Comparison of ENCODE assay signal across 13 cellular contexts in the genomic region with DNA sequence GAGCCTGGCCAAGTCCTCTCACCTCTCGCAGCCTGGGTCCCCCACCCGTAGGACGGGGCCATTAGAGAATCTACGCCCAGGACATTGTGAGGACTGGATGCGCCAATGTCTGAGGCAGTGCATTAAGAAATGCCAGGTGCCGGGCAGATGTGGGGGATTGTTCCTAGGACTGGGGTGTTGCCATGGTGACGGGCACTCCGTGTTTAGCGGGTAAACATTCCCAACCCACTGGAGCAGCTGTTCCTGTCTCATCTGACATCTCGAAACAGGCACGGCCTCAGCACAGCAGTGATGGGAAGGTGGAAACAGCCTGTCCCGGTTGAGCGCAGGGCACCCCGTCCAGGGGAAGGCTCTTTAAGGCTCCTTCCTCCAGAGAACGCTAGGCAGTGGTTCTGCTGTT.
DNase-seq lines count a peak whose midpoint lies in the region; ATAC-seq and TF ChIP-seq lines count a peak whose summit lies in the region.
"Had no signal": no experiment of that assay in that cellular context is flagged by ENCODE, and none has a peak within 500 bp of the region (broad histone marks: within the 10 kb centered on the region; RNA-seq: fewer than 3 reads in every experiment).

No MANE protein-coding gene starts in this region.

- CTCF ChIA-PET in naive thymus-derived CD4-positive, alpha-beta T cell (lab: Charles Lee) = no interaction called here

- TF ChIP-seq CTCF in endodermal cell (conservative IDR thresholded peaks at IDR 0.05) = no peak
- no peak for TF ChIP-seq CTCF in right atrium auricular region (IDR thresholded peaks at IDR 0.05)

- H3K27me3 ChIP-seq in endodermal cell (ENCODE audit: control insufficient read depth, insufficient read depth, low read length, poor library complexity, severe bottlenecking) (no peaks in the 10 kb centered on the region), skeletal muscle satellite cell (ENCODE audit: control insufficient read depth, insufficient read depth, low read length) (peaks cover 41% of the 10 kb centered on the region), right atrium auricular region (no peaks in the 10 kb centered on the region)
- H3K27me3 ChIP-seq in naive thymus-derived CD4-positive, alpha-beta T cell (ENCODE audit: control insufficient read depth in 2 of 2, insufficient read depth in 2 of 2, low read length in 2 of 2) = no peaks in the 10 kb centered on the region

- intact Hi-C loops in naive thymus-derived CD4-positive, alpha-beta T cell (cut with micrococcal nuclease) = no loop called here

- H3K9me3 ChIP-seq in endodermal cell (ENCODE audit: control insufficient read depth, low read length) (no peaks in the 10 kb centered on the region), skeletal muscle satellite cell (replicated peaks; ENCODE audit: low read length) (no peaks in the 10 kb centered on the region), right atrium auricular region (no peaks in the 10 kb centered on the region)
- H3K9me3 ChIP-seq in naive thymus-derived CD4-positive, alpha-beta T cell (ENCODE audit: control insufficient read depth in 2 of 3, low read length in 3 of 3) = no peaks in the 10 kb centered on the region
- H3K9me3 ChIP-seq: breast epithelium had no signal

- POLR2A ChIA-PET in naive thymus-derived CD4-positive, alpha-beta T cell (lab: Charles Lee) = no interaction called here

- H3K9ac ChIP-seq in endodermal cell (ENCODE audit: extremely low read depth, low read length, poor library complexity, severe bottlenecking) (no peak overlapping the region), skeletal muscle satellite cell (ENCODE audit: low read depth, low read length) (peak overlapping the region; percentile 13)

- DNase-seq in NCI-H526 (lab: John Stamatoyannopoulos, UW) (peak; percentile 25 to 51), NCI-H526 treated with DMSO at 0.1 percent for 48 hours (lab: John Stamatoyannopoulos, UW) (no peak), NCI-H2171 (lab: John Stamatoyannopoulos, UW) (peak; percentile 99), endodermal cell (no peak), right atrium auricular region (ENCODE audit: low spot score) (no peak)
- DNase-seq in activated naive CD4-positive, alpha-beta T cell treated with Interleukin-2 at 50 U/mL for 16 hours = no peak
- DNase-seq in naive thymus-derived CD4-positive, alpha-beta T cell = no peak
- DNase-seq: 8988T; activated B cell treated with CpG ODN at 0.5 μM for 24 hours; stimulated activated CD4-positive, alpha-beta T cell treated with anti-CD3 and anti-CD28 coated beads, Interleukin-12 subunit alpha, Interleukin-12 subunit beta, amount 100 ng/mL, for 4 hours had no signal

- no peak overlapping the region for H3K27ac Mint-ChIP-seq in endodermal cell
- H3K27ac Mint-ChIP-seq in naive thymus-derived CD4-positive, alpha-beta T cell = no peak overlapping the region
- H3K27ac Mint-ChIP-seq: activated B cell treated with CpG ODN at 0.5 μM for 24 hours; activated T-helper 1 cell treated with anti-CD3 and anti-CD28 coated beads, Interleukin-12 subunit alpha, Interleukin-12 subunit beta, Interleukin-2, Interleukin-4 antibody, amounts not matched to agents 30 ng/mL and 10 ng/mL and 1 ng/mL, durations not matched to agents 14 hours and 24 hours and 36 hours had no signal

- H3K4me2 ChIP-seq in skeletal muscle satellite cell (ENCODE audit: low read length) = peak overlapping the region; percentile 20

- 87 to 89% methylated on average over 14 to 15 of the region's 15 CpGs for WGBS in endodermal cell (ENCODE audit: insufficient coverage in 1 of 2, insufficient read length in 1 of 2), 2 experiments

- H3K36me3 ChIP-seq in endodermal cell (ENCODE audit: control insufficient read depth, insufficient read depth, low read length) (no peaks in the 10 kb centered on the region), skeletal muscle satellite cell (ENCODE audit: insufficient read depth, low read length) (no peaks in the 10 kb centered on the region), right atrium auricular region (no peaks in the 10 kb centered on the region)
- H3K36me3 ChIP-seq in naive thymus-derived CD4-positive, alpha-beta T cell (ENCODE audit: control insufficient read depth in 2 of 3, insufficient read depth in 3 of 3, low read length in 3 of 3) = no peaks in the 10 kb centered on the region
- H3K36me3 ChIP-seq: breast epithelium had no signal

- no peaks in the 10 kb centered on the region for H3K9me3 Mint-ChIP-seq in endodermal cell
- H3K9me3 Mint-ChIP-seq in naive thymus-derived CD4-positive, alpha-beta T cell = peaks cover 0 to 4% (median 0%) of the 10 kb centered on the region in 11 donors
- H3K9me3 Mint-ChIP-seq: activated B cell treated with CpG ODN at 0.5 μM for 24 hours; activated T-helper 1 cell treated with anti-CD3 and anti-CD28 coated beads, Interleukin-12 subunit alpha, Interleukin-12 subunit beta, Interleukin-2, Interleukin-4 antibody, amounts not matched to agents 30 ng/mL and 10 ng/mL and 1 ng/mL, durations not matched to agents 14 hours and 24 hours and 36 hours had no signal

- H3K4me1 ChIP-seq in endodermal cell (ENCODE audit: control insufficient read depth, insufficient read depth, low read length) = no peaks in the 10 kb centered on the region
- peaks cover 17% of the 10 kb centered on the region for H3K4me1 ChIP-seq in skeletal muscle satellite cell (ENCODE audit: control insufficient read depth, insufficient read depth, low read length)
- no peaks in the 10 kb centered on the region for H3K4me1 ChIP-seq in right atrium auricular region
- H3K4me1 ChIP-seq in naive thymus-derived CD4-positive, alpha-beta T cell (ENCODE audit: control insufficient read depth in 2 of 2, insufficient read depth in 2 of 2, low read length in 2 of 2) = peaks cover 0 to 3% of the 10 kb centered on the region in 2 donors
- H3K4me1 ChIP-seq: breast epithelium had no signal

- peak overlapping the region; percentile 49 for H3K27ac ChIP-seq in endodermal cell (ENCODE audit: low read depth, low read length)
- no peak overlapping the region for H3K27ac ChIP-seq in right atrium auricular region
- no peak overlapping the region for H3K27ac ChIP-seq in naive thymus-derived CD4-positive, alpha-beta T cell (ENCODE audit: low read depth, low read length)
- H3K27ac ChIP-seq: breast epithelium had no signal

- H3K27me3 Mint-ChIP-seq in endodermal cell (ENCODE audit: insufficient read depth) = no peaks in the 10 kb centered on the region
- peaks cover 13 to 31% (median 21%) of the 10 kb centered on the region in 5 donors for H3K27me3 Mint-ChIP-seq in naive thymus-derived CD4-positive, alpha-beta T cell

- H3K36me3 Mint-ChIP-seq in endodermal cell (ENCODE audit: low read depth) = no peaks in the 10 kb centered on the region
- H3K36me3 Mint-ChIP-seq in naive thymus-derived CD4-positive, alpha-beta T cell = no peaks in the 10 kb centered on the region

- peaks cover 10% of the 10 kb centered on the region for H3K4me1 Mint-ChIP-seq in endodermal cell
- peaks cover 0 to 6% (median 0%) of the 10 kb centered on the region in 7 donors for H3K4me1 Mint-ChIP-seq in naive thymus-derived CD4-positive, alpha-beta T cell
- H3K4me1 Mint-ChIP-seq: activated B cell treated with CpG ODN at 0.5 μM for 24 hours had no signal

- H3K4me3 Mint-ChIP-seq in endodermal cell = no peak overlapping the region
- no peak overlapping the region for H3K4me3 Mint-ChIP-seq in naive thymus-derived CD4-positive, alpha-beta T cell
- H3K4me3 Mint-ChIP-seq: activated B cell treated with CpG ODN at 0.5 μM for 24 hours; activated T-helper 1 cell treated with anti-CD3 and anti-CD28 coated beads, Interleukin-12 subunit alpha, Interleukin-12 subunit beta, Interleukin-2, Interleukin-4 antibody, amounts not matched to agents 30 ng/mL and 10 ng/mL and 1 ng/mL, durations not matched to agents 14 hours and 24 hours and 36 hours had no signal

- ATAC-seq in naive thymus-derived CD4-positive, alpha-beta T cell = no peak

- H3K4me3 ChIP-seq in endodermal cell (ENCODE audit: low read length) (no peak overlapping the region), skeletal muscle satellite cell (ENCODE audit: low read length) (no peak overlapping the region), right atrium auricular region (no peak overlapping the region)
- no peak overlapping the region for H3K4me3 ChIP-seq in naive thymus-derived CD4-positive, alpha-beta T cell (ENCODE audit: low read length)
- H3K4me3 ChIP-seq: breast epithelium had no signal

Comparison
In these comparisons a context has a peak if more than half of its experiments do, and no peak if none do; other contexts are left out.
1. DNase-seq: peak in NCI-H526 (2 of 2) and NCI-H2171 (single experiment); none in NCI-H526 treated with DMSO at 0.1 percent for 48 hours (single experiment), endodermal cell (single experiment), activated naive CD4-positive, alpha-beta T cell treated with Interleukin-2 at 50 U/mL for 16 hours (single experiment), right atrium auricular region (single experiment) and naive thymus-derived CD4-positive, alpha-beta T cell (0 of 9).